35 cellular contexts compared by ENCODE assay signal in genomic region chr1:183000161-183000560, GRCh38. TPM values are rescaled to one million over a fixed set of nuclear protein-coding genes. Genes with fewer than 3 reads are reported as not detected.
"Had no signal": no experiment of that assay in that cellular context is flagged by ENCODE, and none has a peak within 500 bp of the region (broad histone marks: within the 10 kb centered on the region; RNA-seq: fewer than 3 reads in every experiment).

No MANE protein-coding gene starts in this region.

- H3K27me3 ChIP-seq: ascending aorta, breast epithelium, cardiac muscle cell, colonic mucosa, esophagus squamous epithelium, heart left ventricle had no signal

- H3K4me3 Mint-ChIP-seq: activated CD4-positive, alpha-beta memory T cell treated with anti-CD3 and anti-CD28 coated beads, Interleukin-2, amount 10 ng/mL, durations not matched to agents 7 days and 5 days; activated CD4-positive, alpha-beta T cell treated with anti-CD3 and anti-CD28 coated beads, Interleukin-2, amount 10 ng/mL, durations not matched to agents 7 days and 5 days; activated naive CD4-positive, alpha-beta T cell treated with anti-CD3 and anti-CD28 coated beads, Interleukin-2, amount 10 ng/mL, durations not matched to agents 7 days and 5 days; activated naive CD8-positive, alpha-beta T cell treated with anti-CD3 and anti-CD28 coated beads, Interleukin-2, amount 10 ng/mL, durations not matched to agents 7 days and 5 days; activated T-cell treated with anti-CD3 and anti-CD28 coated beads, Interleukin-2, amount 50 U/mL, for 24 hours; activated T-cell treated with anti-CD3 and anti-CD28 coated beads, Interleukin-2, amount 50 U/mL, for 72 hours; brain; WTC11 had no signal

- H3K4me1 ChIP-seq: ascending aorta, breast epithelium, colonic mucosa had no signal

- H3K36me3 Mint-ChIP-seq: activated naive CD4-positive, alpha-beta T cell treated with anti-CD3 and anti-CD28 coated beads, Interleukin-2, amount 10 ng/mL, durations not matched to agents 7 days and 5 days; activated naive CD4-positive, alpha-beta T cell treated with anti-CD3 and anti-CD28 coated beads, Interleukin-2, amount 50 U/mL, for 72 hours; activated naive CD8-positive, alpha-beta T cell treated with anti-CD3 and anti-CD28 coated beads, Interleukin-2, amount 10 ng/mL, durations not matched to agents 7 days and 5 days; brain; WTC11 had no signal

- H3K9me3 Mint-ChIP-seq: activated CD4-positive, alpha-beta memory T cell treated with anti-CD3 and anti-CD28 coated beads, Interleukin-2, amount 10 ng/mL, durations not matched to agents 7 days and 5 days; activated CD4-positive, alpha-beta T cell treated with anti-CD3 and anti-CD28 coated beads, Interleukin-2, amount 10 ng/mL, durations not matched to agents 7 days and 5 days; activated naive CD4-positive, alpha-beta T cell treated with anti-CD3 and anti-CD28 coated beads, Interleukin-2, amount 10 ng/mL, durations not matched to agents 7 days and 5 days; activated naive CD4-positive, alpha-beta T cell treated with anti-CD3 and anti-CD28 coated beads, Interleukin-2, amount 50 U/mL, for 72 hours; activated naive CD8-positive, alpha-beta T cell treated with anti-CD3 and anti-CD28 coated beads, Interleukin-2, amount 10 ng/mL, durations not matched to agents 7 days and 5 days; activated T-cell treated with anti-CD3 and anti-CD28 coated beads, Interleukin-2, amount 50 U/mL, for 24 hours; activated T-cell treated with anti-CD3 and anti-CD28 coated beads, Interleukin-2, amount 50 U/mL, for 72 hours; brain had no signal

- DNase-seq: activated CD4-positive, alpha-beta memory T cell treated with anti-CD3 and anti-CD28 coated beads, Interleukin-2, amount 10 ng/mL, durations not matched to agents 7 days and 5 days; activated CD4-positive, alpha-beta T cell treated with anti-CD3 and anti-CD28 coated beads for 1 hour; activated CD4-positive, alpha-beta T cell treated with anti-CD3 and anti-CD28 coated beads for 4 hours; activated CD4-positive, alpha-beta T cell treated with anti-CD3 and anti-CD28 coated beads, Interleukin-2, amount 10 ng/mL, durations not matched to agents 7 days and 5 days; activated CD4-positive, alpha-beta T cell treated with anti-CD3 and anti-CD28 coated beads, Interleukin-2, amount 50 U/mL, for 4 hours; activated CD8-positive, alpha-beta memory T cell treated with anti-CD3 and anti-CD28 coated beads, Interleukin-2, amount 50 U/mL, for 48 hours; activated gamma-delta T cell; activated naive CD4-positive, alpha-beta T cell; activated naive CD4-positive, alpha-beta T cell treated with anti-CD3 and anti-CD28 coated beads, Interleukin-2, amount 10 ng/mL, durations not matched to agents 7 days and 5 days; activated naive CD8-positive, alpha-beta T cell treated with anti-CD3 and anti-CD28 coated beads, Interleukin-2, amount 10 ng/mL, durations not matched to agents 7 days and 5 days; activated T-cell treated with anti-CD3 and anti-CD28 coated beads for 4 hours; activated T-cell treated with anti-CD3 and anti-CD28 coated beads, Interleukin-2, amount 50 U/mL, for 24 hours; activated T-cell treated with anti-CD3 and anti-CD28 coated beads, Interleukin-2, amount 50 U/mL, for 72 hours; central memory CD4-positive, alpha-beta T cell; cerebellar nuclear complex; colonic mucosa; effector CD8-positive, alpha-beta T cell; esophagus squamous epithelium; foreskin fibroblast; glutamatergic neuron; heart left ventricle; T-helper 2 cell had no signal

- H3K27ac Mint-ChIP-seq: activated CD4-positive, alpha-beta memory T cell treated with anti-CD3 and anti-CD28 coated beads, Interleukin-2, amount 10 ng/mL, durations not matched to agents 7 days and 5 days; activated CD4-positive, alpha-beta T cell treated with anti-CD3 and anti-CD28 coated beads, Interleukin-2, amount 10 ng/mL, durations not matched to agents 7 days and 5 days; activated naive CD4-positive, alpha-beta T cell treated with anti-CD3 and anti-CD28 coated beads, Interleukin-2, amount 10 ng/mL, durations not matched to agents 7 days and 5 days; activated naive CD4-positive, alpha-beta T cell treated with anti-CD3 and anti-CD28 coated beads, Interleukin-2, amount 50 U/mL, for 72 hours; activated naive CD8-positive, alpha-beta T cell treated with anti-CD3 and anti-CD28 coated beads, Interleukin-2, amount 10 ng/mL, durations not matched to agents 7 days and 5 days; activated T-cell treated with anti-CD3 and anti-CD28 coated beads, Interleukin-2, amount 50 U/mL, for 24 hours; activated T-cell treated with anti-CD3 and anti-CD28 coated beads, Interleukin-2, amount 50 U/mL, for 72 hours; brain; WTC11 had no signal

- H3K4me3 ChIP-seq: ascending aorta, breast epithelium, cardiac muscle cell, colonic mucosa, esophagus squamous epithelium, heart left ventricle had no signal

- H3K4me1 Mint-ChIP-seq: activated CD4-positive, alpha-beta T cell treated with anti-CD3 and anti-CD28 coated beads, Interleukin-2, amount 10 ng/mL, durations not matched to agents 7 days and 5 days; activated naive CD4-positive, alpha-beta T cell treated with anti-CD3 and anti-CD28 coated beads, Interleukin-2, amount 10 ng/mL, durations not matched to agents 7 days and 5 days; activated naive CD8-positive, alpha-beta T cell treated with anti-CD3 and anti-CD28 coated beads, Interleukin-2, amount 10 ng/mL, durations not matched to agents 7 days and 5 days; brain; WTC11 had no signal

- H3K36me3 ChIP-seq: ascending aorta, cardiac muscle cell, colonic mucosa, esophagus squamous epithelium, heart left ventricle had no signal

- H3K27ac ChIP-seq: ascending aorta, breast epithelium, cardiac muscle cell, colonic mucosa, epithelial cell of prostate, esophagus squamous epithelium, VCaP had no signal

- ATAC-seq: activated naive CD4-positive, alpha-beta T cell treated with anti-CD3 and anti-CD28 coated beads, Interleukin-2, amount 50 U/mL, for 72 hours; activated T-cell treated with anti-CD3 and anti-CD28 coated beads, Interleukin-2, amount 50 U/mL, for 72 hours; WTC11 had no signal

- H3K9me3 ChIP-seq: ascending aorta, breast epithelium, colonic mucosa, esophagus squamous epithelium, heart left ventricle had no signal

RNA-seq across cellular contexts. Expression of gene LAMC1, which starts 23.1 kb away (rescaled TPM):
- total RNA-seq: activated CD4-positive, alpha-beta T cell treated with anti-CD3 and anti-CD28 coated beads, Interleukin-2, amount 10 ng/mL, durations not matched to agents 7 days and 5 days; activated naive CD4-positive, alpha-beta T cell treated with anti-CD3 and anti-CD28 coated beads, Interleukin-2, amount 50 U/mL, for 72 hours had no signal

RNA-seq across cellular contexts. Expression of gene SHCBP1L, which starts 47.2 kb away (rescaled TPM):
- total RNA-seq: activated CD4-positive, alpha-beta memory T cell treated with anti-CD3 and anti-CD28 coated beads, Interleukin-2, amount 10 ng/mL, durations not matched to agents 7 days and 5 days; activated CD4-positive, alpha-beta T cell treated with anti-CD3 and anti-CD28 coated beads, Interleukin-2, amount 10 ng/mL, durations not matched to agents 7 days and 5 days; activated naive CD4-positive, alpha-beta T cell treated with anti-CD3 and anti-CD28 coated beads, Interleukin-2, amount 50 U/mL, for 72 hours; activated naive CD8-positive, alpha-beta T cell treated with anti-CD3 and anti-CD28 coated beads, Interleukin-2, amount 10 ng/mL, durations not matched to agents 7 days and 5 days; activated T-cell treated with anti-CD3 and anti-CD28 coated beads, Interleukin-2, amount 50 U/mL, for 72 hours; ascending aorta; cardiac muscle cell; colonic mucosa; endothelial cell of umbilical vein; fibroblast of lung; frontal cortex; T-helper 1 cell treated with Interleukin-12 subunit alpha and Interleukin-12 subunit beta and Interleukin-4 antibody, amounts not matched to agents 30 ng/mL and 1 ng/mL, for 36 hours; WTC11 had no signal
- polyA plus RNA-seq: cardiac muscle cell, endothelial cell of umbilical vein, esophagus, fibroblast of lung, heart left ventricle had no signal
